Comparison of ENCODE assay signal across 11 cellular contexts in genomic region chr3:50090985-50091384, GRCh38. TPM values are rescaled to one million over a fixed set of nuclear protein-coding genes. Genes with fewer than 3 reads are reported as not detected.
DNase-seq lines count a peak whose midpoint lies in the region; ATAC-seq, FAIRE-seq and TF ChIP-seq lines count a peak whose summit lies in the region.
"Had no signal": no experiment of that assay in that cellular context is flagged by ENCODE, and none has a peak within 500 bp of the region (broad histone marks: within the 10 kb centered on the region; RNA-seq: fewer than 3 reads in every experiment).

No MANE protein-coding gene starts in this region.

- H3K27ac ChIP-seq in AG04450 (ENCODE audit: low read depth, low read length): no peak overlapping the region
- no peak overlapping the region for H3K27ac ChIP-seq in HUES48 (ENCODE audit: low read depth, low read length)
- H3K27ac ChIP-seq in GM12878 (ENCODE audit: control insufficient read depth, insufficient read depth): no peak overlapping the region
- H3K27ac ChIP-seq: testis had no signal

- FAIRE-seq in GM12878 (lab: Jason Lieb, UNC): no peak

- H3K9me3 ChIP-seq in AG04450 (ENCODE audit: control insufficient read depth, insufficient read depth, low read length): no peaks in the 10 kb centered on the region; the same call in 1 of the 2 replicates
- no peaks in the 10 kb centered on the region for H3K9me3 ChIP-seq in HUES48 (ENCODE audit: control insufficient read depth, insufficient read depth, low read length)
- H3K9me3 ChIP-seq in GM12878 (replicated peaks; ENCODE audit: control insufficient read depth, insufficient read depth, low read length): no peaks in the 10 kb centered on the region
- H3K9me3 ChIP-seq: testis had no signal

- TF ChIP-seq EP300 in GM12878 (IDR thresholded peaks at IDR 0.05; ENCODE audit: borderline replicate concordance in 1 of 2, control insufficient read depth in 1 of 2, low read depth in 2 of 2, low read length in 2 of 2): no peak

- SMC1A ChIA-PET in GM12878 (lab: Charles Lee; ENCODE audit: uncharacterized antibody, unreplicated experiment): interaction anchor here (1.3 to 1.6 kb wide), 3 partner anchors 10 to 24 kb away, joined by 3 to 5 read pairs (median 4); no protein-coding TSS in a partner anchor

- TF ChIP-seq RAD21 in GM12878 (IDR thresholded peaks at IDR 0.05; ENCODE audit: insufficient read depth, low read depth, low read length): no peak

- no peaks in the 10 kb centered on the region for H4K20me1 ChIP-seq in GM12878 (ENCODE audit: control insufficient read depth, insufficient read depth)

- H2AFZ ChIP-seq in GM12878 (ENCODE audit: control insufficient read depth, low read depth, low read length): no peak overlapping the region

- CTCF ChIA-PET in AG04450 (lab: Charles Lee): interaction anchor here (1.4 kb wide), 1 partner anchor 96 kb away, joined by 3 read pairs; no protein-coding TSS in a partner anchor
- CTCF ChIA-PET in GM12878 (lab: Yijun Ruan, JAX): interaction anchor here (0.9 to 2.8 kb wide), 3 partner anchors 17 to 42 kb away, joined by 3 to 17 read pairs (median 3); no protein-coding TSS in a partner anchor

- in situ Hi-C loops in GM12878 (cut with MboI): no loop called here

- no peaks in the 10 kb centered on the region for H3K9me3 Mint-ChIP-seq in naive B cell

- peak overlapping the region; percentile 46 for H3K4me2 ChIP-seq in GM12878 (ENCODE audit: control insufficient read depth, insufficient read depth)

- RAD21 ChIA-PET in GM12878 (lab: Charles Lee; ENCODE audit: unreplicated experiment): interaction anchor here (1.1 to 1.2 kb wide), 2 partner anchors 12 to 288 kb away, joined by 3 to 4 read pairs; partner anchors contain the start of gene INKA1

- H3K36me3 ChIP-seq in HUES48 (ENCODE audit: control insufficient read depth, insufficient read depth, low read length): peaks cover 59% of the 10 kb centered on the region
- H3K36me3 ChIP-seq in GM12878 (ENCODE audit: control insufficient read depth in 2 of 2, insufficient read depth in 2 of 2, low read length in 1 of 2): peaks cover 13 to 27% of the 10 kb centered on the region in 2 experiments

- no TSS peak for BruUV-seq in GM12878 (replicated peaks; lab: Mats Ljungman, UMichigan)

- no peaks in the 10 kb centered on the region for H3K27me3 ChIP-seq in AG04450 (ENCODE audit: control insufficient read depth, insufficient read depth, low read length)
- no peaks in the 10 kb centered on the region for H3K27me3 ChIP-seq in HUES48 (ENCODE audit: control insufficient read depth, insufficient read depth, low read length)
- no peaks in the 10 kb centered on the region for H3K27me3 ChIP-seq in GM12878 (replicated peaks in 1 of 2; ENCODE audit: control insufficient read depth in 2 of 2, insufficient read depth in 2 of 2, low read length in 1 of 2)
- H3K27me3 ChIP-seq: testis had no signal

- TF ChIP-seq CTCF in AG04450 (IDR thresholded peaks at IDR 0.05; ENCODE audit: low read depth, low read length) (no peak), GM12878 (IDR thresholded peaks at IDR 0.05 in 2 of 3, conservative IDR thresholded peaks at IDR 0.05 in 1 of 3; ENCODE audit: control insufficient read depth in 2 of 3, extremely low read depth in 1 of 3, insufficient read depth in 1 of 3, low read depth in 3 of 3, low read length in 3 of 3) (no peak)

- H3K36me3 Mint-ChIP-seq in naive B cell: peaks cover 19 to 26% of the 10 kb centered on the region in 2 donors

- ATAC-seq in GM12878 (no peak), naive B cell (ENCODE audit: low read depth in 2 of 2) (no peak), GM21619 (IDR thresholded peaks at IDR 0.05; ENCODE audit: unreplicated experiment) (no peak)

- DNase-seq in AG04450 (ENCODE audit: low read depth, low spot score) (no peak), GM12878 (ENCODE audit: low read depth, low spot score) (no peak), naive B cell (no peak), NCI-H1092 (lab: John Stamatoyannopoulos, UW) (no peak), NCI-H2196 treated with DMSO at 0.1 percent for 48 hours (lab: John Stamatoyannopoulos, UW; ENCODE audit: unreplicated experiment) (no peak)
- DNase-seq in activated CD8-positive, alpha-beta memory T cell treated with anti-CD3 and anti-CD28 coated beads, Interleukin-2, amount 50 U/mL, for 48 hours: no peak
- DNase-seq: activated CD4-positive, CD25-positive, alpha-beta regulatory T cell; KBM-7; testis had no signal

- intact Hi-C loops in GM12878 (cut with micrococcal nuclease; ENCODE audit: unreplicated experiment): no loop called here

- H3K79me2 ChIP-seq in GM12878 (ENCODE audit: control insufficient read depth, insufficient read depth, low read length): peaks cover 48% of the 10 kb centered on the region

- H3K4me1 ChIP-seq in HUES48 (ENCODE audit: control insufficient read depth, insufficient read depth, low read length): no peaks in the 10 kb centered on the region; the same call in 1 of the 2 replicates
- no peaks in the 10 kb centered on the region; the same call in 1 of the 2 replicates for H3K4me1 ChIP-seq in GM12878 (ENCODE audit: control insufficient read depth, insufficient read depth, low read length)

- no peak for TF ChIP-seq POLR2A in GM12878 (IDR thresholded peaks at IDR 0.05; ENCODE audit: low read depth, low read length)

- H3K4me1 Mint-ChIP-seq in naive B cell: peaks cover 22 to 32% (median 29%) of the 10 kb centered on the region in 3 donors

- H3K27ac Mint-ChIP-seq in naive B cell: peak overlapping the region in 2 of 6 donors; percentile 77 to 97

- no peak overlapping the region for H3K9ac ChIP-seq in HUES48 (ENCODE audit: low read depth, low read length)
- no peak overlapping the region for H3K9ac ChIP-seq in GM12878 (ENCODE audit: control insufficient read depth, insufficient read depth, low read length)

- no peaks in the 10 kb centered on the region for H3K27me3 Mint-ChIP-seq in naive B cell

- H3K4me3 Mint-ChIP-seq in naive B cell: peak overlapping the region in 7 of 8 donors; percentile 19 to 98 (median 96)

- POLR2A ChIA-PET in AG04450 (lab: Yijun Ruan, JAX): no interaction called here
- POLR2A ChIA-PET in GM12878 (lab: Charles Lee): no interaction called here

- H3K4me3 ChIP-seq in AG04450 (ENCODE audit: low read depth, low read length): peak overlapping the region; percentile 100
- H3K4me3 ChIP-seq in HUES48 (ENCODE audit: low read depth, low read length): 0 out of 2 replicates have a peak overlapping the region, but pooled peaks have one; percentile 100
- peak overlapping the region; percentile 78 for H3K4me3 ChIP-seq in GM12878

TF ChIP-seq in GM12878, 131 proteins besides CTCF, POLR2A, EP300 and RAD21 (continues in another document):
- no peak for TF ChIP-seq ATF3 (IDR thresholded peaks at IDR 0.05; ENCODE audit: borderline replicate concordance, extremely low read depth, low read depth, low read length)
- TF ChIP-seq CHD4 (IDR thresholded peaks at IDR 0.05): no peak
- TF ChIP-seq TCF3 (IDR thresholded peaks at IDR 0.05; ENCODE audit: borderline replicate concordance, insufficient read depth, low read depth, low read length): no peak
- TF ChIP-seq RBBP5 (conservative IDR thresholded peaks at IDR 0.05): no peak
- TF ChIP-seq SP1 (IDR thresholded peaks at IDR 0.05; ENCODE audit: low read depth, low read length): no peak
- TF ChIP-seq, protein P1, sequence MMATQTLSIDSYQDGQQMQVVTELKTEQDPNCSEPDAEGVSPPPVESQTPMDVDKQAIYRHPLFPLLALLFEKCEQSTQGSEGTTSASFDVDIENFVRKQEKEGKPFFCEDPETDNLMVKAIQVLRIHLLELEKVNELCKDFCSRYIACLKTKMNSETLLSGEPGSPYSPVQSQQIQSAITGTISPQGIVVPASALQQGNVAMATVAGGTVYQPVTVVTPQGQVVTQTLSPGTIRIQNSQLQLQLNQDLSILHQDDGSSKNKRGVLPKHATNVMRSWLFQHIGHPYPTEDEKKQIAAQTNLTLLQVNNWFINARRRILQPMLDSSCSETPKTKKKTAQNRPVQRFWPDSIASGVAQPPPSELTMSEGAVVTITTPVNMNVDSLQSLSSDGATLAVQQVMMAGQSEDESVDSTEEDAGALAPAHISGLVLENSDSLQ (IDR thresholded peaks at IDR 0.05): peak; percentile 37; the same call in 1 of the 2 replicates
- no peak for TF ChIP-seq FOXM1 (IDR thresholded peaks at IDR 0.05; ENCODE audit: low read depth, low read length)
- TF ChIP-seq RCOR1 (conservative IDR thresholded peaks at IDR 0.05; ENCODE audit: low read depth, low read length): no peak
- TF ChIP-seq, protein P2, sequence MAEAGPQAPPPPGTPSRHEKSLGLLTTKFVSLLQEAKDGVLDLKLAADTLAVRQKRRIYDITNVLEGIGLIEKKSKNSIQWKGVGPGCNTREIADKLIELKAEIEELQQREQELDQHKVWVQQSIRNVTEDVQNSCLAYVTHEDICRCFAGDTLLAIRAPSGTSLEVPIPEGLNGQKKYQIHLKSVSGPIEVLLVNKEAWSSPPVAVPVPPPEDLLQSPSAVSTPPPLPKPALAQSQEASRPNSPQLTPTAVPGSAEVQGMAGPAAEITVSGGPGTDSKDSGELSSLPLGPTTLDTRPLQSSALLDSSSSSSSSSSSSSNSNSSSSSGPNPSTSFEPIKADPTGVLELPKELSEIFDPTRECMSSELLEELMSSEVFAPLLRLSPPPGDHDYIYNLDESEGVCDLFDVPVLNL (IDR thresholded peaks at IDR 0.05; ENCODE audit: low read depth, low read length): no peak

RNA-seq across cellular contexts. Expression of gene RBM5, which starts 2.3 kb away (rescaled TPM):
- polyA plus RNA-seq in AG04450 (2011; rRNA removed) (205 and 253 TPM in 2 replicates), GM12878 (2011; rRNA removed) (329 and 347 TPM in 2 replicates), GM12878 (2014; fragmentation: Illumina TruSeq; extraction: Trizol) (143 and 174 TPM in 2 replicates), GM12878 (2014; fragmentation: Nextera tagmentation; extraction: Ambion mirVana) (10 to 100 TPM; 35.1 to 48.1 TPM), GM12878 (2014; rRNA removed) (123 and 142 TPM in 2 replicates), GM12878 (2016; fragmentation: Nextera tagmentation; extraction: Ambion mirVana) (10 to 100 TPM; 70.5 to 70.9 TPM), naive B cell (ENCODE audit: low read depth in 6 of 6) (10 to 100 TPM; 33.9 to 88.8 (median 37.7) TPM)
- polyA minus RNA-seq in AG04450 (2011; rRNA and poly(A)+ RNA removed): 299 and 364 TPM in 2 replicates
- total RNA-seq in GM12878 (2013; cell fraction: nucleolus; rRNA removed): 1,107 and 1,146 TPM in 2 replicates
- total RNA-seq in GM12878 (2014; rRNA removed) (136 and 148 TPM in 2 replicates), GM12878 (2014; rRNA removed; fragmentation: Illumina TruSeq; extraction: Trizol) (120 and 124 TPM in 2 replicates), GM12878 (2021) (94.0 and 101 TPM in 2 replicates)
- polyA plus RNA-seq in GM12878 (2011; ENCODE audit: low read depth): 88.5 TPM
- 144 and 201 TPM in 2 replicates for polyA plus RNA-seq in GM12878 (2011; cell fraction: cytosol; rRNA removed)
- polyA plus RNA-seq in GM12878 (2011; cell fraction: nucleus; rRNA removed): 1,132 and 1,572 TPM in 2 replicates
- 91.1 and 106 TPM in 2 replicates for polyA plus RNA-seq in GM12878 (2012)
- 288 and 371 TPM in 2 replicates for polyA minus RNA-seq in GM12878 (2011; rRNA and poly(A)+ RNA removed)
- 54.3 and 72.3 TPM in 2 replicates for polyA minus RNA-seq in GM12878 (2011; cell fraction: cytosol; rRNA and poly(A)+ RNA removed)
- polyA minus RNA-seq in GM12878 (2011; cell fraction: nucleus; rRNA and poly(A)+ RNA removed): 322 and 360 TPM in 2 replicates
